Comparison of ENCODE assay signal across 22 cellular contexts in the genomic region with DNA sequence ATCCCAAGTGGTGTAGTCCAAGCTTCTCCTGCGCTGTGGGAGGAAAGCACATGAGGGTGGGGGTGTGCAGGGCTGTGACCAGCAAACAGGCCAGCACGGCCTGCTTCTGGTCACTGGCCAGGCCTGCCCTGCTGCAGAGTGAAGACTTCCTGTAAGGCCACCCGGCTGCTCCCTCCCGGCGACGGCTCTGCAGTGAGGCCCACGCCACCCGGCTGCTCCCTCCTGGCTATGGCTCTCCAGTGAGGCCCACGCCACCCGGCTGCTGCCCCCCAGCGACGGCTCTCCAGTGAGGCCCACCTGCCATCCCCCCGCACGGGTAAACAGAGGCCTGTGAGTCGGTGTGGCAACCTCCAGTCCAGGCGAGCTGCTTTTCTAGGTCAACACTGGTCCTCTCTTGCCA. TPM values are rescaled to one million over a fixed set of nuclear protein-coding genes. Genes with fewer than 3 reads are reported as not detected.
A peak's percentile ranks its signal among the peaks of the same experiment; 100 is the strongest.
DNase-seq lines count a peak whose midpoint lies in the region; ATAC-seq and TF ChIP-seq lines count a peak whose summit lies in the region.
"Had no signal": no experiment of that assay in that cellular context is flagged by ENCODE, and none has a peak within 500 bp of the region (broad histone marks: within the 10 kb centered on the region; RNA-seq: fewer than 3 reads in every experiment).

No MANE protein-coding gene starts in this region.

- no peak overlapping the region for H3K4me3 ChIP-seq in BLaER1
- no peak overlapping the region for H3K4me3 ChIP-seq in SJSA1
- no peak overlapping the region for H3K4me3 ChIP-seq in suprapubic skin

- intact Hi-C loops in left cardiac atrium (cut with DNase I) = no loop called here

- no peak for TF ChIP-seq POLR2A in suprapubic skin (IDR thresholded peaks at IDR 0.05)

- DNase-seq in SJSA1 (ENCODE audit: low read depth in 1 of 2, low spot score in 2 of 2) = peak; percentile 79 to 85
- DNase-seq in left cardiac atrium = peak; percentile 41
- peak; percentile 62 for DNase-seq in mucosa of gallbladder (ENCODE audit: low spot score)
- DNase-seq in suprapubic skin (ENCODE audit: low spot score in 2 of 2) = no peak
- DNase-seq in GM03348 (ENCODE audit: low spot score) = no peak
- no peak for DNase-seq in HK-2 (ENCODE audit: unreplicated experiment)
- DNase-seq: activated CD4-positive, alpha-beta T cell treated with anti-CD3 and anti-CD28 coated beads, Interleukin-2, amount 10 ng/mL, durations not matched to agents 7 days and 5 days; CD4-positive, alpha-beta memory T cell; DMS 273 treated with DMSO at 0.1 percent for 48 hours; effector CD8-positive, alpha-beta T cell; erythroblast; Kasumi-1; NCI-H187 treated with DMSO at 0.1 percent for 48 hours; OCI-M1; stimulated activated CD4-positive, alpha-beta T cell treated with anti-CD3 and anti-CD28 coated beads, Interleukin-1b, Interleukin-23, amount 100 ng/mL, for 48 hours; WERI-Rb-1 had no signal

- no peak overlapping the region for H3K27ac ChIP-seq in BLaER1
- H3K27ac ChIP-seq in SJSA1 = peak overlapping the region; percentile 89
- H3K27ac ChIP-seq in suprapubic skin = no peak overlapping the region
- H3K27ac ChIP-seq: WERI-Rb-1 had no signal

- H3K27me3 ChIP-seq in BLaER1 = no peaks in the 10 kb centered on the region
- no peaks in the 10 kb centered on the region for H3K27me3 ChIP-seq in SJSA1 (replicated peaks)
- peaks cover 24% of the 10 kb centered on the region for H3K27me3 ChIP-seq in suprapubic skin

- peak overlapping the region; percentile 28 for H3K4me2 ChIP-seq in BLaER1

- H3K9me3 ChIP-seq in BLaER1 = no peaks in the 10 kb centered on the region
- no peaks in the 10 kb centered on the region for H3K9me3 ChIP-seq in SJSA1 (replicated peaks)
- H3K9me3 ChIP-seq in suprapubic skin = no peaks in the 10 kb centered on the region

- no peak for TF ChIP-seq CTCF in suprapubic skin (IDR thresholded peaks at IDR 0.05)

- H3K4me1 ChIP-seq in BLaER1 (peaks cover 24% of the 10 kb centered on the region), SJSA1 (replicated peaks) (peaks cover 26% of the 10 kb centered on the region), suprapubic skin (no peaks in the 10 kb centered on the region)

- no peaks in the 10 kb centered on the region for H4K20me1 ChIP-seq in BLaER1

- H3K9ac ChIP-seq in BLaER1 = no peak overlapping the region

- ATAC-seq in left cardiac atrium = peak in 1 of 2 donors; percentile 53
- no peak for ATAC-seq in GM18909 (IDR thresholded peaks at IDR 0.05; ENCODE audit: poor library complexity, unreplicated experiment)
- ATAC-seq: activated naive CD4-positive, alpha-beta T cell treated with anti-CD3 and anti-CD28 coated beads, Interleukin-2, amount 50 U/mL, for 72 hours; HCT116; left colon; natural killer cell treated with Interleukin-12 subunit alpha and Interleukin-12 subunit beta and Interleukin-15 and Interleukin-18, amount 100 ng/mL, for 72 hours had no signal

- no peaks in the 10 kb centered on the region for H3K36me3 ChIP-seq in BLaER1
- no peaks in the 10 kb centered on the region for H3K36me3 ChIP-seq in SJSA1
- no peaks in the 10 kb centered on the region for H3K36me3 ChIP-seq in suprapubic skin
- H3K36me3 ChIP-seq: WERI-Rb-1 had no signal

- TF ChIP-seq EP300 in suprapubic skin (IDR thresholded peaks at IDR 0.05) = no peak

- WGBS in suprapubic skin = 80% methylated on average over 2 of the region's 16 CpGs

RNA-seq across cellular contexts. Expression of a gene that starts 31.4 kb away (rescaled TPM):
- 0.06 and 0.55 TPM in 2 replicates for total RNA-seq in SJSA1 (2014; rRNA removed; shearing (Covaris generic))
- total RNA-seq in left cardiac atrium (1 to 10 TPM; 1.3 to 1.6 TPM), mucosa of gallbladder (3.3 TPM), suprapubic skin (under 1 TPM in 2 of 4 donors, not detected in 2; 0.26 to 0.30 TPM)
- total RNA-seq: activated CD4-positive, alpha-beta T cell treated with anti-CD3 and anti-CD28 coated beads, Interleukin-2, amount 10 ng/mL, durations not matched to agents 7 days and 5 days had no signal

RNA-seq across cellular contexts. Expression of a gene that starts 48.9 kb away (rescaled TPM):
- total RNA-seq in SJSA1 (2014; rRNA removed; shearing (Covaris generic)) = 18.8 and 19.3 TPM in 2 replicates
- total RNA-seq in left cardiac atrium (10 to 100 TPM; 43.4 to 50.8 TPM), mucosa of gallbladder (139 TPM), suprapubic skin (100 to 1,000 TPM in 2 of 4 donors, 10 to 100 TPM in 2; 96.6 to 105 (median 100) TPM)

Comparison
In these comparisons a context has a peak if more than half of its experiments do, and no peak if none do; other contexts are left out.
1. DNase-seq: peak in SJSA1 (2 of 2), left cardiac atrium (single experiment) and mucosa of gallbladder (single experiment); none in suprapubic skin (0 of 2), GM03348 (single experiment) and HK-2 (single experiment).